8 cellular contexts compared by ENCODE assay signal in genomic region chr11:127000291-127000968, GRCh38. TPM values are rescaled to one million over a fixed set of nuclear protein-coding genes. Genes with fewer than 3 reads are reported as not detected.
DNase-seq lines count a peak whose midpoint lies in the region; ATAC-seq, FAIRE-seq and TF ChIP-seq lines count a peak whose summit lies in the region.
"Had no signal": no experiment of that assay in that cellular context is flagged by ENCODE, and none has a peak within 500 bp of the region (broad histone marks: within the 10 kb centered on the region; RNA-seq: fewer than 3 reads in every experiment).

TSS of gene KIRREL3 (minus strand) at chr11:127000770.

- dilution Hi-C loops in keratinocyte (cut with MboI; ENCODE audit: extremely low pct_ligation_motif_present, low sequenced_read_pairs), result no loop called here

- intact Hi-C loops in tibial artery (cut with DNase I; ENCODE audit: low total_unique reads), result no loop called here
- intact Hi-C loops in naive thymus-derived CD4-positive, alpha-beta T cell (cut with micrococcal nuclease), result no loop called here

- POLR2A ChIA-PET in naive thymus-derived CD4-positive, alpha-beta T cell (lab: Charles Lee), result no interaction called here

- no peak for FAIRE-seq in keratinocyte (lab: Jason Lieb, UNC)

- peaks cover 6% of the 10 kb centered on the region for H3K4me1 ChIP-seq in keratinocyte (ENCODE audit: control insufficient read depth, extremely low read depth, insufficient read depth, low read length)
- H3K4me1 ChIP-seq in tibial artery, result peaks cover 0 to 19% (median 16%) of the 10 kb centered on the region in 4 donors
- H3K4me1 ChIP-seq in naive thymus-derived CD4-positive, alpha-beta T cell (ENCODE audit: control insufficient read depth in 2 of 2, insufficient read depth in 2 of 2, low read length in 2 of 2), result no peaks in the 10 kb centered on the region

- CTCF ChIA-PET in naive thymus-derived CD4-positive, alpha-beta T cell (lab: Charles Lee), result no interaction called here

- no peak for TF ChIP-seq CTCF in brain microvascular endothelial cell (IDR thresholded peaks at IDR 0.05; ENCODE audit: low read depth, low read length, missing control alignments)
- TF ChIP-seq CTCF in keratinocyte (optimal IDR thresholded peaks at IDR 0.05 in 1 of 3, IDR thresholded peaks at IDR 0.05 in 1 of 3, conservative IDR thresholded peaks at IDR 0.05 in 1 of 3; ENCODE audit: extremely low read depth in 1 of 3, insufficient read depth in 2 of 3, low read length in 3 of 3), result no peak
- no peak for TF ChIP-seq CTCF in tibial artery (IDR thresholded peaks at IDR 0.05)

- no peaks in the 10 kb centered on the region for H3K9me1 ChIP-seq in keratinocyte (ENCODE audit: control insufficient read depth, extremely low read depth, insufficient read depth, low read length)

- ATAC-seq in HG03280 (IDR thresholded peaks at IDR 0.05; ENCODE audit: unreplicated experiment) (no peak), HG02763 (IDR thresholded peaks at IDR 0.05; ENCODE audit: unreplicated experiment) (no peak)
- no peak for ATAC-seq in naive thymus-derived CD4-positive, alpha-beta T cell

- H3K27me3 Mint-ChIP-seq in naive thymus-derived CD4-positive, alpha-beta T cell, result peaks cover 16 to 58% (median 32%) of the 10 kb centered on the region in 5 donors

- H3K9me3 ChIP-seq in keratinocyte (ENCODE audit: control insufficient read depth, low read depth, low read length), result no peaks in the 10 kb centered on the region
- no peaks in the 10 kb centered on the region for H3K9me3 ChIP-seq in tibial artery
- H3K9me3 ChIP-seq in naive thymus-derived CD4-positive, alpha-beta T cell (ENCODE audit: control insufficient read depth in 2 of 3, low read length in 3 of 3), result no peaks in the 10 kb centered on the region

- peak within 1 kb of the TSS; percentile 6 for H2AFZ ChIP-seq in keratinocyte (ENCODE audit: control insufficient read depth, low read length)

- no peaks in the 10 kb centered on the region for H4K20me1 ChIP-seq in keratinocyte (ENCODE audit: control insufficient read depth, extremely low read depth, insufficient read depth, low read length)

- in situ Hi-C loops in brain microvascular endothelial cell (cut with HindIII; ENCODE audit: low pct_ligation_motif_present, low sequenced_read_pairs), result no loop called here

- peak; percentile 22 for DNase-seq in NCI-H1092 (lab: John Stamatoyannopoulos, UW)
- no peak for DNase-seq in brain microvascular endothelial cell
- no peak for DNase-seq in keratinocyte (ENCODE audit: low read depth, low spot score)
- no peak for DNase-seq in tibial artery
- no peak for DNase-seq in naive thymus-derived CD4-positive, alpha-beta T cell

- peak within 1 kb of the TSS; percentile 32 for H3K9ac ChIP-seq in keratinocyte (ENCODE audit: control insufficient read depth, extremely low read depth, insufficient read depth, low read length)

- peaks cover 0 to 4% (median 1%) of the 10 kb centered on the region in 7 donors for H3K4me1 Mint-ChIP-seq in naive thymus-derived CD4-positive, alpha-beta T cell

- H3K9me3 Mint-ChIP-seq in naive thymus-derived CD4-positive, alpha-beta T cell, result peaks cover 0 to 3% (median 0%) of the 10 kb centered on the region in 11 donors

- peak within 1 kb of the TSS; percentile 58 for H3K4me2 ChIP-seq in keratinocyte (ENCODE audit: control insufficient read depth, extremely low read depth, insufficient read depth, low read depth, low read length)

- H3K4me3 ChIP-seq in brain microvascular endothelial cell (ENCODE audit: low read depth, low read length) (peak within 1 kb of the TSS; percentile 70), keratinocyte (ENCODE audit: control insufficient read depth in 2 of 3, extremely low read depth in 1 of 3, insufficient read depth in 2 of 3, low read depth in 1 of 3, low read length in 3 of 3) (peak within 1 kb of the TSS; percentile 31 to 58 (median 40)), tibial artery (peak within 1 kb of the TSS; percentile 14 to 34)
- H3K4me3 ChIP-seq in naive thymus-derived CD4-positive, alpha-beta T cell (ENCODE audit: low read length), result no peak within 1 kb of the TSS

- H3K27me3 ChIP-seq in brain microvascular endothelial cell (replicated peaks) (peaks cover 8% of the 10 kb centered on the region), keratinocyte (ENCODE audit: control insufficient read depth, extremely low read depth, insufficient read depth, low read length) (peaks cover 57% of the 10 kb centered on the region), tibial artery (peaks cover 0 to 81% of the 10 kb centered on the region in 2 donors)
- peaks cover 0 to 6% of the 10 kb centered on the region in 2 donors for H3K27me3 ChIP-seq in naive thymus-derived CD4-positive, alpha-beta T cell (ENCODE audit: control insufficient read depth in 2 of 2, insufficient read depth in 2 of 2, low read length in 2 of 2)

- H3K4me3 Mint-ChIP-seq in naive thymus-derived CD4-positive, alpha-beta T cell, result no peak within 1 kb of the TSS

- H3K27ac Mint-ChIP-seq in naive thymus-derived CD4-positive, alpha-beta T cell, result no peak within 1 kb of the TSS

- H3K36me3 Mint-ChIP-seq in naive thymus-derived CD4-positive, alpha-beta T cell, result no peaks in the 10 kb centered on the region

- H3K27ac ChIP-seq in brain microvascular endothelial cell (no peak within 1 kb of the TSS), keratinocyte (ENCODE audit: control insufficient read depth, insufficient read depth, low read length) (no peak within 1 kb of the TSS), tibial artery (no peak within 1 kb of the TSS)
- H3K27ac ChIP-seq in naive thymus-derived CD4-positive, alpha-beta T cell (ENCODE audit: low read depth, low read length), result no peak within 1 kb of the TSS

- H3K79me2 ChIP-seq in keratinocyte (ENCODE audit: control insufficient read depth, insufficient read depth, low read length), result no peaks in the 10 kb centered on the region

- H3K36me3 ChIP-seq in brain microvascular endothelial cell (replicated peaks) (no peaks in the 10 kb centered on the region), keratinocyte (ENCODE audit: control insufficient read depth in 2 of 2, extremely low read depth in 1 of 2, insufficient read depth in 2 of 2, low read length in 2 of 2) (no peaks in the 10 kb centered on the region), tibial artery (no peaks in the 10 kb centered on the region)
- H3K36me3 ChIP-seq in naive thymus-derived CD4-positive, alpha-beta T cell (ENCODE audit: control insufficient read depth in 2 of 3, insufficient read depth in 3 of 3, low read length in 3 of 3), result no peaks in the 10 kb centered on the region

RNA-seq across cellular contexts. Expression of gene KIRREL3, which starts in this region (rescaled TPM):
- 0.03 to 0.04 TPM in 2 of 3 replicates, not detected in the other for polyA plus RNA-seq in keratinocyte
- polyA plus RNA-seq in keratinocyte (2011; ENCODE audit: low read depth), result not detected
- polyA plus RNA-seq in keratinocyte (2011; cell fraction: cytosol; rRNA removed), result 0.02 TPM in 1 of 2 replicates, not detected in the other
- not detected in 2 replicates for polyA plus RNA-seq in keratinocyte (2011; cell fraction: nucleus; rRNA removed)
- 0.34 and 0.45 TPM in 2 replicates for polyA plus RNA-seq in keratinocyte (2012; ENCODE audit: low replicate concordance)
- not detected in 3 replicates for polyA minus RNA-seq in keratinocyte
- polyA minus RNA-seq in keratinocyte (2011; cell fraction: cytosol; rRNA and poly(A)+ RNA removed), result not detected
- not detected in 2 replicates for polyA minus RNA-seq in keratinocyte (2011; cell fraction: nucleus; rRNA and poly(A)+ RNA removed)
- total RNA-seq in naive thymus-derived CD4-positive, alpha-beta T cell, result not detected
- polyA plus RNA-seq in naive thymus-derived CD4-positive, alpha-beta T cell, result not detected
- total RNA-seq: activated CD8-positive, alpha-beta memory T cell treated with anti-CD3 and anti-CD28 coated beads for 36 hours had no signal
